Comparison of ENCODE assay signal across 5 cellular contexts in genomic region chrY:8897876-8898275, GRCh38.
"Had no signal": no experiment of that assay in that cellular context is flagged by ENCODE, and none has a peak within 500 bp of the region (broad histone marks: within the 10 kb centered on the region; RNA-seq: fewer than 3 reads in every experiment).

No MANE protein-coding gene starts in this region.

- H3K27ac ChIP-seq: HL-60 had no signal

- ATAC-seq: HepG2, K562 had no signal

- DNase-seq: IMR-90, KG1 had no signal

- H3K4me3 ChIP-seq: K562 had no signal
